19 cellular contexts compared by ENCODE assay signal in the genomic region with DNA sequence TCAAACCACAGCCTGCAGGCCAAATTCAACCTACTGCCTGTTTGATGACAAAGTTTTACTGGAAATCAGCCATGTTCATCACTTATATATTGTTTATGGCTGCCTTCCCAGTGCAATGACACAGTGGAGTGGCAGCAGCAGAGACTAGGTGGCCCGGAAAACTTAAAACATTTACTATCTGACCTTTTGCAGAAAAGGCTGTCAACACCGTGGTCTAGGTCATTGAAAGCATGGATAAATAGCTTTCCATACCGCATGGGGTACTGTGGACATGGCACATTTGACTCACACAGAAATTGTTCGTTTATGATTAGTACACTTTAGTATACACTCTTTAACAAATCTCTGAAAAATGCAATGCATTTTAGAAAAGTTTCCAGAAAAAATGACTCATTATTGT.
DNase-seq lines count a peak whose midpoint lies in the region; ATAC-seq, FAIRE-seq and TF ChIP-seq lines count a peak whose summit lies in the region.
"Had no signal": no experiment of that assay in that cellular context is flagged by ENCODE, and none has a peak within 500 bp of the region (broad histone marks: within the 10 kb centered on the region; RNA-seq: fewer than 3 reads in every experiment).

No MANE protein-coding gene starts in this region.

- H3K9me3 Mint-ChIP-seq in astrocyte (ENCODE audit: unreplicated experiment) = peaks cover 3% of the 10 kb centered on the region
- H3K9me3 Mint-ChIP-seq: activated CD4-positive, alpha-beta T cell treated with anti-CD3 and anti-CD28 coated beads, Interleukin-2, amount 10 ng/mL, durations not matched to agents 24 days and 14 days; CD8-positive, alpha-beta T cell; IgD-negative memory B cell had no signal

- H3K9me3 ChIP-seq in astrocyte (ENCODE audit: insufficient read depth, low read depth, low read length) = no peaks in the 10 kb centered on the region
- H3K9me3 ChIP-seq: esophagus squamous epithelium, vagina had no signal

- peak overlapping the region; percentile 81 for H3K27ac ChIP-seq in ACC112 (ENCODE audit: low read depth, low read length)
- H3K27ac ChIP-seq in astrocyte (ENCODE audit: low read depth, low read length) = peak overlapping the region; percentile 42
- H3K27ac ChIP-seq: esophagus squamous epithelium, vagina had no signal

- no peaks in the 10 kb centered on the region for H3K27me3 ChIP-seq in ACC112 (ENCODE audit: insufficient read depth, low read length)
- H3K27me3 ChIP-seq in astrocyte (ENCODE audit: insufficient read depth, low read length) = no peaks in the 10 kb centered on the region
- H3K27me3 ChIP-seq: esophagus squamous epithelium, vagina had no signal

- H3K27ac Mint-ChIP-seq in astrocyte (ENCODE audit: unreplicated experiment) = no peak overlapping the region
- H3K27ac Mint-ChIP-seq: activated CD4-positive, alpha-beta T cell treated with anti-CD3 and anti-CD28 coated beads, Interleukin-2, amount 10 ng/mL, durations not matched to agents 24 days and 14 days; CD8-positive, alpha-beta T cell; IgD-negative memory B cell had no signal

- FAIRE-seq in astrocyte (lab: Jason Lieb, UNC) = peak; percentile 93

- H3K36me3 Mint-ChIP-seq in astrocyte (ENCODE audit: low read depth, unreplicated experiment) = no peaks in the 10 kb centered on the region

- peak overlapping the region; percentile 16 for H3K4me2 ChIP-seq in astrocyte (ENCODE audit: low read length)

- H3K27me3 Mint-ChIP-seq in astrocyte (ENCODE audit: low read depth, unreplicated experiment) = no peaks in the 10 kb centered on the region
- H3K27me3 Mint-ChIP-seq: activated CD4-positive, alpha-beta T cell treated with anti-CD3 and anti-CD28 coated beads, Interleukin-2, amount 10 ng/mL, durations not matched to agents 24 days and 14 days; IgD-negative memory B cell had no signal

- H2AFZ ChIP-seq in ACC112 (ENCODE audit: low read length, unreplicated experiment) (no peak overlapping the region), astrocyte (ENCODE audit: low read depth, low read length) (no peak overlapping the region)

- TF ChIP-seq CTCF in astrocyte (IDR thresholded peaks at IDR 0.05; ENCODE audit: insufficient read depth, low read depth, low read length) (no peak), fibroblast of the aortic adventitia (IDR thresholded peaks at IDR 0.05; ENCODE audit: insufficient read depth, low read length) (no peak)

- H3K4me3 ChIP-seq in ACC112 (ENCODE audit: low read depth, low read length) (peak overlapping the region; percentile 22; the same call in 1 of the 2 replicates), astrocyte (ENCODE audit: insufficient read depth, low read depth, low read length) (no peak overlapping the region), fibroblast of the aortic adventitia (ENCODE audit: low read depth, low read length) (no peak overlapping the region)
- H3K4me3 ChIP-seq: esophagus squamous epithelium, vagina had no signal

- no peak overlapping the region for H3K4me3 Mint-ChIP-seq in astrocyte (ENCODE audit: unreplicated experiment)
- H3K4me3 Mint-ChIP-seq: activated CD4-positive, alpha-beta T cell treated with anti-CD3 and anti-CD28 coated beads, Interleukin-2, amount 10 ng/mL, durations not matched to agents 24 days and 14 days; CD8-positive, alpha-beta T cell; IgD-negative memory B cell had no signal

- H3K79me2 ChIP-seq in ACC112 (ENCODE audit: control insufficient read depth, insufficient read depth, low read length, unreplicated experiment) (no peaks in the 10 kb centered on the region), astrocyte (ENCODE audit: insufficient read depth, low read length) (no peaks in the 10 kb centered on the region)

- H3K36me3 ChIP-seq in ACC112 (ENCODE audit: insufficient read depth, low read length) (no peaks in the 10 kb centered on the region), astrocyte (ENCODE audit: insufficient read depth, low read length) (no peaks in the 10 kb centered on the region)
- H3K36me3 ChIP-seq: esophagus squamous epithelium, vagina had no signal

- H3K9ac ChIP-seq in astrocyte (ENCODE audit: low read length) = no peak overlapping the region

- peak; percentile 62 for DNase-seq in HS-27A (ENCODE audit: low read depth)
- peak; percentile 49 for DNase-seq in astrocyte (ENCODE audit: low read depth)
- DNase-seq in fibroblast of the aortic adventitia (ENCODE audit: low read depth) = peak; percentile 36
- no peak for DNase-seq in SW 1271 (lab: John Stamatoyannopoulos, UW)
- no peak for DNase-seq in activated CD4-positive, alpha-beta T cell treated with anti-CD3 and anti-CD28 coated beads, Interleukin-2, amount 50 U/mL, for 4 hours
- no peak for DNase-seq in stimulated activated CD4-positive, alpha-beta T cell treated with anti-CD3 and anti-CD28 coated beads, Interleukin-1b, Interleukin-23, amount 100 ng/mL, for 48 hours
- DNase-seq: activated CD4-positive, alpha-beta T cell treated with anti-CD3 and anti-CD28 coated beads, Interleukin-2, amount 10 ng/mL, durations not matched to agents 24 days and 14 days; activated CD8-positive, alpha-beta memory T cell treated with anti-CD3 and anti-CD28 coated beads, Interleukin-2, amount 50 U/mL, for 48 hours; CD8-positive, alpha-beta T cell; DMS79 treated with DMSO at 0.1 percent for 48 hours; esophagus squamous epithelium; kidney glomerular epithelial cell; NCI-H1105; NCI-H748 treated with DMSO at 0.1 percent for 48 hours; stimulated activated CD4-positive, alpha-beta T cell treated with anti-CD3 and anti-CD28 coated beads, Interleukin-2, amount 100 ng/mL, for 24 hours had no signal

- no peak for ATAC-seq in GM21447 (IDR thresholded peaks at IDR 0.05; ENCODE audit: unreplicated experiment)
- ATAC-seq: CD8-positive, alpha-beta T cell had no signal

- H3K4me1 ChIP-seq in ACC112 (ENCODE audit: control insufficient read depth, insufficient read depth, low read length, unreplicated experiment) = peaks cover 24% of the 10 kb centered on the region
- H3K4me1 ChIP-seq in astrocyte (ENCODE audit: insufficient read depth, low read length) = peaks cover 12% of the 10 kb centered on the region
- H3K4me1 ChIP-seq: esophagus squamous epithelium, vagina had no signal

- H3K4me1 Mint-ChIP-seq in astrocyte (ENCODE audit: low read depth, unreplicated experiment) = no peaks in the 10 kb centered on the region
- H3K4me1 Mint-ChIP-seq: activated CD4-positive, alpha-beta T cell treated with anti-CD3 and anti-CD28 coated beads, Interleukin-2, amount 10 ng/mL, durations not matched to agents 24 days and 14 days had no signal

- H4K20me1 ChIP-seq in astrocyte (ENCODE audit: insufficient read depth, low read length) = no peaks in the 10 kb centered on the region

Comparison
In these comparisons a context has a peak if more than half of its experiments do, and no peak if none do; other contexts are left out.
1. DNase-seq: peak in HS-27A (single experiment), astrocyte (single experiment) and fibroblast of the aortic adventitia (single experiment); none in SW 1271 (0 of 2), activated CD4-positive, alpha-beta T cell treated with anti-CD3 and anti-CD28 coated beads, Interleukin-2, amount 50 U/mL, for 4 hours (0 of 2) and stimulated activated CD4-positive, alpha-beta T cell treated with anti-CD3 and anti-CD28 coated beads, Interleukin-1b, Interleukin-23, amount 100 ng/mL, for 48 hours (single experiment).